In the genomic region with DNA sequence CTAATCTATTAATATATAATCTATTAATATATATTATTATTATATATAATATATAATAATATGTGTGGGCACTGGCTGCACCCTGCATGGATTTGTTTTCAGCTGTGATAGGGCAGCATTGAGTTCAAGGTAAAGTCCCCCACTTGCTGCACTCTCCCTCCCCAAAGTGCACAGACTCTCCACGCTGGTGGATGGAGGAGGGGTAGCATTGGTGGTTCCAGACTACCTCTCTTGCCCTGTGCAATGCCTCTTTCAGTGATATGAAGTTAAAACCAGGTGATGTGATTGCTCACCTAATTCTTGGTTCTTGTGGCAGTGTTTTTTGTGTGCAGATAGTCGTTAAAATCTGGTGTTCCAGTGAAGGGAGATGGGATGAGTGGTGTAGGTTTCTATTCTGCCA, we compare ENCODE assay signal across 22 cellular contexts. TPM values are rescaled to one million over a fixed set of nuclear protein-coding genes. Genes with fewer than 3 reads are reported as not detected.
"Had no signal": no experiment of that assay in that cellular context is flagged by ENCODE, and none has a peak within 500 bp of the region (broad histone marks: within the 10 kb centered on the region; RNA-seq: fewer than 3 reads in every experiment).

No MANE protein-coding gene starts in this region.

RNA-seq across cellular contexts. Expression of gene ETDB, which starts 4.3 kb away (rescaled TPM):
- total RNA-seq: naive thymus-derived CD8-positive, alpha-beta T cell; natural killer cell treated with Interleukin-12 subunit alpha and Interleukin-12 subunit beta and Interleukin-15 and Interleukin-18, amount 100 ng/mL, for 72 hours; neural crest cell; omental fat pad; osteocyte; pancreas; posterior vena cava; prostate gland; pulmonary artery endothelial cell; right atrium auricular region; sciatic nerve; smooth muscle cell; spleen; stomach; subcutaneous adipose tissue; temporal lobe; thoracic aorta; thyroid gland; tibial nerve; upper lobe of left lung; ureter; vagina had no signal
- polyA plus RNA-seq: naive thymus-derived CD8-positive, alpha-beta T cell; pancreas; smooth muscle cell; spleen; stomach had no signal

RNA-seq across cellular contexts. Expression of gene SMIM10L2B, which starts 17.6 kb away (rescaled TPM):
- total RNA-seq: natural killer cell treated with Interleukin-12 subunit alpha and Interleukin-12 subunit beta and Interleukin-15 and Interleukin-18, amount 100 ng/mL, for 72 hours had no signal

RNA-seq across cellular contexts. Expression of gene CT55, which starts 55.1 kb away (rescaled TPM):
- total RNA-seq: naive thymus-derived CD8-positive, alpha-beta T cell; natural killer cell treated with Interleukin-12 subunit alpha and Interleukin-12 subunit beta and Interleukin-15 and Interleukin-18, amount 100 ng/mL, for 72 hours; omental fat pad; osteocyte; posterior vena cava; pulmonary artery endothelial cell; right atrium auricular region; sciatic nerve; smooth muscle cell; spleen; stomach; subcutaneous adipose tissue; temporal lobe; thoracic aorta; thyroid gland; tibial nerve; upper lobe of left lung; ureter; vagina had no signal
- polyA plus RNA-seq: naive thymus-derived CD8-positive, alpha-beta T cell; pancreas; smooth muscle cell; spleen; stomach had no signal
